1 cellular context compared by ENCODE assay signal in genomic region chr10:15433850-15434537, GRCh38.
TF ChIP-seq lines count a peak whose summit lies in the region.

No MANE protein-coding gene starts in this region.

TF ChIP-seq in K562, 482 proteins besides CTCF, POLR2A, EP300 and RAD21 (continued from another document and continues in another):
- peak; percentile 86 for TF ChIP-seq DEAF1 (CRISPR knock-in tag; IDR thresholded peaks at IDR 0.05)
- peak; percentile 85 for TF ChIP-seq NFATC3 (IDR thresholded peaks at IDR 0.05)
- TF ChIP-seq NFIC (IDR thresholded peaks at IDR 0.05): peak; percentile 42; the same call in 1 of the 2 replicates
- TF ChIP-seq NBN (IDR thresholded peaks at IDR 0.05; ENCODE audit: low read depth): peak; percentile 93
- peak; percentile 97 for TF ChIP-seq BRD9 (IDR thresholded peaks at IDR 0.05; ENCODE audit: low read depth, partially characterized antibody)
- peak; percentile 93; the same call in 1 of the 2 replicates for TF ChIP-seq THRB (CRISPR knock-in tag; conservative IDR thresholded peaks at IDR 0.05)
- TF ChIP-seq TRIM25 (IDR thresholded peaks at IDR 0.05; ENCODE audit: borderline replicate concordance): peak; percentile 80; the same call in 1 of the 2 replicates
- peak; percentile 30; the same call in 1 of the 2 replicates for TF ChIP-seq KLF16 (IDR thresholded peaks at IDR 0.05)
- TF ChIP-seq MNT (conservative IDR thresholded peaks at IDR 0.05): peak in 1 of 2 experiments; percentile 43; a peak in 2 of 4 replicates
- peak; percentile 55 for TF ChIP-seq PHF20 (IDR thresholded peaks at IDR 0.05; ENCODE audit: partially characterized antibody)
- TF ChIP-seq BCOR (IDR thresholded peaks at IDR 0.05): peak; percentile 81
- peak; percentile 21; the same call in 1 of the 2 replicates for TF ChIP-seq C11orf30 (IDR thresholded peaks at IDR 0.05; ENCODE audit: low read depth)
- TF ChIP-seq SRSF7 (optimal IDR thresholded peaks at IDR 0.05; ENCODE audit: low read depth, low read length): no peak
- peak; percentile 66 for TF ChIP-seq VEZF1 (CRISPR knock-in tag; IDR thresholded peaks at IDR 0.05)
- no peak for TF ChIP-seq CBFA2T2 (conservative IDR thresholded peaks at IDR 0.05)
- TF ChIP-seq PRMT5 (CRISPR knock-in tag; IDR thresholded peaks at IDR 0.05): no peak
- TF ChIP-seq ZNF407 (IDR thresholded peaks at IDR 0.05; ENCODE audit: low read depth): peak; percentile 34; the same call in 1 of the 2 replicates
- TF ChIP-seq ZNF436 (CRISPR knock-in tag; IDR thresholded peaks at IDR 0.05): no peak
- peak; percentile 61 for TF ChIP-seq SMARCE1 (IDR thresholded peaks at IDR 0.05)
- no peak for TF ChIP-seq ZBTB43 (CRISPR knock-in tag; IDR thresholded peaks at IDR 0.05)
- TF ChIP-seq ETS1 (conservative IDR thresholded peaks at IDR 0.05; ENCODE audit: control insufficient read depth, low read depth, low read length): no peak
- peak; percentile 48; the same call in 1 of the 2 replicates for TF ChIP-seq TRIM28 (IDR thresholded peaks at IDR 0.05)
- TF ChIP-seq ZNF347 (CRISPR knock-in tag; IDR thresholded peaks at IDR 0.05; ENCODE audit: low read depth): no peak
- TF ChIP-seq MEF2A (IDR thresholded peaks at IDR 0.05; ENCODE audit: control insufficient read depth, low read depth, low read length): 0 out of 2 replicates have a peak, but pooled peaks have one; percentile 11
- peak; percentile 88 for TF ChIP-seq CHAMP1 (IDR thresholded peaks at IDR 0.05)
- no peak for TF ChIP-seq UBTF (IDR thresholded peaks at IDR 0.05; ENCODE audit: borderline replicate concordance in 1 of 2, low read depth in 2 of 2, low read length in 2 of 2)
